ENCODE assay signal across 1 cellular context in the genomic region with DNA sequence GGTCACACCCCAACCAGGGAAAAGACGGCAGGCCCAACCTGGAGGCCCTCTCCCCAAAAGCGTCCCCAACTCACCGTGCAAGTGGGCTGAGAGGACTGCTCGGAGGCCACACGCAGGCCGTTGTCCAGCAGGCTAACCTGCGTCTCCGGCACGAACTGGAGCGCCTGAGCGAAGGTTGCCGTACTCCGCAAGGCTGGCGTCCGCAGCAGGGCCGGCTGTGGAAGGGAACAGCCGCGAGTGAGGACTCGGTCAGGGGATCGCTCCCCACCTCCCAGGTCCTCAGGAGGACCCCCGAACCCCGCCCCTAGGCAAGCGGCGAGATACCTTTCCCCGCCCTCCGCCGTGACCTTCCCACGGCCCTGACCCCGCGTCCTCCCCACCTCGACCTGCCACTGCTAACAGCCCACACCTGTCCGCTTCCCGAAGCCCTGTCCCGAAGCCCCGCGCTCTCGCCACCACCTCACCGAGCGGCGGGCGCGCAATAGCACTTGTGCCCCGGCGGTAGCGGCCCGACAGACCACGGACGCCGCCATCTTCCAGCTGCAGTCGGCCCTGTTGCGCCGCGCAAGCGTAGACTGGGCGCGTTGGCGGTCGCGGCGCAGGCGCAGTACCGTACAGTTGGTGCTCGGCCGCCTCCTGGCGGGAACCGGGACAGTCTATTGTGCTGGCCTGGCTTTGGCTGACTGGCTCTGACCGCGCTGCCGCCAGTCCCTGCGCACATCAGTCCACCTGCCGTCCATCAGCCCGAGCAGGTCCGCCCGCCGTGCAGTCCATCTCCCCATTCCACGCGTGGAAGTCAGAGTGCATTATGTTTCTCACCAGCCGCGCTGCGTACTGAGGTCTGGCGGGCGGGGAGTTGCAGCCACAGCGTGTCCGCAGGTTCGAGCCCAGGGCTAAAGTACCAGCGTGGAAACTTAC.
TF ChIP-seq lines count a peak whose summit lies in the region.

UQCRC1 (minus strand) TSS at position 559 of the 918 bp plus-strand sequence; CDS start at position 533, 26 bp downstream.

TF ChIP-seq in K562, 482 proteins besides CTCF, POLR2A, EP300 and RAD21 (continued from another document and continues in another):
- TF ChIP-seq ZMIZ1 (IDR thresholded peaks at IDR 0.05; ENCODE audit: low read depth in 2 of 2, low read length in 2 of 2) (no peak), SPI1 (IDR thresholded peaks at IDR 0.05; ENCODE audit: borderline replicate concordance, low read depth, low read length) (no peak), CAMTA2 (CRISPR knock-in tag; conservative IDR thresholded peaks at IDR 0.05) (no peak), ZNF584 (CRISPR knock-in tag; IDR thresholded peaks at IDR 0.05; ENCODE audit: low read depth) (no peak), ADNP (tag; IDR thresholded peaks at IDR 0.05) (no peak), ZNF143 (CRISPR knock-in tag; IDR thresholded peaks at IDR 0.05) (no peak), WHSC1 (IDR thresholded peaks at IDR 0.05; ENCODE audit: low read length) (no peak), ZNF311 (CRISPR knock-in tag; IDR thresholded peaks at IDR 0.05) (no peak), ZFX (CRISPR knock-in tag; IDR thresholded peaks at IDR 0.05) (peak; percentile 91), THAP7 (CRISPR knock-in tag; IDR thresholded peaks at IDR 0.05) (no peak), ARID1B (IDR thresholded peaks at IDR 0.05) (no peak), PBX2 (CRISPR knock-in tag; IDR thresholded peaks at IDR 0.05; ENCODE audit: low read depth) (no peak), PBX2 (tag; conservative IDR thresholded peaks at IDR 0.05; ENCODE audit: low read depth) (no peak), ZBTB11 (CRISPR knock-in tag; IDR thresholded peaks at IDR 0.05) (no peak), CCAR2 (IDR thresholded peaks at IDR 0.05; ENCODE audit: low read depth, low read length) (no peak), NFE2L1 (tag; IDR thresholded peaks at IDR 0.05; ENCODE audit: borderline replicate concordance, low read depth) (no peak), KDM4B (IDR thresholded peaks at IDR 0.05; ENCODE audit: borderline replicate concordance in 2 of 2, low read depth in 1 of 2) (no peak)
- TF ChIP-seq, protein P1, sequence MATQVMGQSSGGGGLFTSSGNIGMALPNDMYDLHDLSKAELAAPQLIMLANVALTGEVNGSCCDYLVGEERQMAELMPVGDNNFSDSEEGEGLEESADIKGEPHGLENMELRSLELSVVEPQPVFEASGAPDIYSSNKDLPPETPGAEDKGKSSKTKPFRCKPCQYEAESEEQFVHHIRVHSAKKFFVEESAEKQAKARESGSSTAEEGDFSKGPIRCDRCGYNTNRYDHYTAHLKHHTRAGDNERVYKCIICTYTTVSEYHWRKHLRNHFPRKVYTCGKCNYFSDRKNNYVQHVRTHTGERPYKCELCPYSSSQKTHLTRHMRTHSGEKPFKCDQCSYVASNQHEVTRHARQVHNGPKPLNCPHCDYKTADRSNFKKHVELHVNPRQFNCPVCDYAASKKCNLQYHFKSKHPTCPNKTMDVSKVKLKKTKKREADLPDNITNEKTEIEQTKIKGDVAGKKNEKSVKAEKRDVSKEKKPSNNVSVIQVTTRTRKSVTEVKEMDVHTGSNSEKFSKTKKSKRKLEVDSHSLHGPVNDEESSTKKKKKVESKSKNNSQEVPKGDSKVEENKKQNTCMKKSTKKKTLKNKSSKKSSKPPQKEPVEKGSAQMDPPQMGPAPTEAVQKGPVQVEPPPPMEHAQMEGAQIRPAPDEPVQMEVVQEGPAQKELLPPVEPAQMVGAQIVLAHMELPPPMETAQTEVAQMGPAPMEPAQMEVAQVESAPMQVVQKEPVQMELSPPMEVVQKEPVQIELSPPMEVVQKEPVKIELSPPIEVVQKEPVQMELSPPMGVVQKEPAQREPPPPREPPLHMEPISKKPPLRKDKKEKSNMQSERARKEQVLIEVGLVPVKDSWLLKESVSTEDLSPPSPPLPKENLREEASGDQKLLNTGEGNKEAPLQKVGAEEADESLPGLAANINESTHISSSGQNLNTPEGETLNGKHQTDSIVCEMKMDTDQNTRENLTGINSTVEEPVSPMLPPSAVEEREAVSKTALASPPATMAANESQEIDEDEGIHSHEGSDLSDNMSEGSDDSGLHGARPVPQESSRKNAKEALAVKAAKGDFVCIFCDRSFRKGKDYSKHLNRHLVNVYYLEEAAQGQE (CRISPR knock-in tag; IDR thresholded peaks at IDR 0.05; ENCODE audit: low read depth): 0 out of 2 replicates have a peak, but pooled peaks have one; percentile 19
- TF ChIP-seq, protein P2, sequence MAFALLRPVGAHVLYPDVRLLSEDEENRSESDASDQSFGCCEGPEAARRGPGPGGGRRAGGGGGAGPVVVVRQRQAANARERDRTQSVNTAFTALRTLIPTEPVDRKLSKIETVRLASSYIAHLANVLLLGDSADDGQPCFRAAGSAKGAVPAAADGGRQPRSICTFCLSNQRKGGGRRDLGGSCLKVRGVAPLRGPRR (CRISPR knock-in tag; IDR thresholded peaks at IDR 0.05): no peak
- TF ChIP-seq, protein P3, sequence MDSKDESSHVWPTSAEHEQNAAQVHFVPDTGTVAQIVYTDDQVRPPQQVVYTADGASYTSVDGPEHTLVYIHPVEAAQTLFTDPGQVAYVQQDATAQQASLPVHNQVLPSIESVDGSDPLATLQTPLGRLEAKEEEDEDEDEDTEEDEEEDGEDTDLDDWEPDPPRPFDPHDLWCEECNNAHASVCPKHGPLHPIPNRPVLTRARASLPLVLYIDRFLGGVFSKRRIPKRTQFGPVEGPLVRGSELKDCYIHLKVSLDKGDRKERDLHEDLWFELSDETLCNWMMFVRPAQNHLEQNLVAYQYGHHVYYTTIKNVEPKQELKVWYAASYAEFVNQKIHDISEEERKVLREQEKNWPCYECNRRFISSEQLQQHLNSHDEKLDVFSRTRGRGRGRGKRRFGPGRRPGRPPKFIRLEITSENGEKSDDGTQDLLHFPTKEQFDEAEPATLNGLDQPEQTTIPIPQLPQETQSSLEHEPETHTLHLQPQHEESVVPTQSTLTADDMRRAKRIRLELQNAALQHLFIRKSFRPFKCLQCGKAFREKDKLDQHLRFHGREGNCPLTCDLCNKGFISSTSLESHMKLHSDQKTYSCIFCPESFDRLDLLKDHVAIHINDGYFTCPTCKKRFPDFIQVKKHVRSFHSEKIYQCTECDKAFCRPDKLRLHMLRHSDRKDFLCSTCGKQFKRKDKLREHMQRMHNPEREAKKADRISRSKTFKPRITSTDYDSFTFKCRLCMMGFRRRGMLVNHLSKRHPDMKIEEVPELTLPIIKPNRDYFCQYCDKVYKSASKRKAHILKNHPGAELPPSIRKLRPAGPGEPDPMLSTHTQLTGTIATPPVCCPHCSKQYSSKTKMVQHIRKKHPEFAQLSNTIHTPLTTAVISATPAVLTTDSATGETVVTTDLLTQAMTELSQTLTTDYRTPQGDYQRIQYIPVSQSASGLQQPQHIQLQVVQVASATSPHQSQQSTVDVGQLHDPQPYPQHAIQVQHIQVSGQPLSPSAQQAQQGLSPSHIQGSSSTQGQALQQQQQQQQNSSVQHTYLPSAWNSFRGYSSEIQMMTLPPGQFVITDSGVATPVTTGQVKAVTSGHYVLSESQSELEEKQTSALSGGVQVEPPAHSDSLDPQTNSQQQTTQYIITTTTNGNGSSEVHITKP (IDR thresholded peaks at IDR 0.05; ENCODE audit: partially characterized antibody): peak; percentile 28
- TF ChIP-seq, protein P4, sequence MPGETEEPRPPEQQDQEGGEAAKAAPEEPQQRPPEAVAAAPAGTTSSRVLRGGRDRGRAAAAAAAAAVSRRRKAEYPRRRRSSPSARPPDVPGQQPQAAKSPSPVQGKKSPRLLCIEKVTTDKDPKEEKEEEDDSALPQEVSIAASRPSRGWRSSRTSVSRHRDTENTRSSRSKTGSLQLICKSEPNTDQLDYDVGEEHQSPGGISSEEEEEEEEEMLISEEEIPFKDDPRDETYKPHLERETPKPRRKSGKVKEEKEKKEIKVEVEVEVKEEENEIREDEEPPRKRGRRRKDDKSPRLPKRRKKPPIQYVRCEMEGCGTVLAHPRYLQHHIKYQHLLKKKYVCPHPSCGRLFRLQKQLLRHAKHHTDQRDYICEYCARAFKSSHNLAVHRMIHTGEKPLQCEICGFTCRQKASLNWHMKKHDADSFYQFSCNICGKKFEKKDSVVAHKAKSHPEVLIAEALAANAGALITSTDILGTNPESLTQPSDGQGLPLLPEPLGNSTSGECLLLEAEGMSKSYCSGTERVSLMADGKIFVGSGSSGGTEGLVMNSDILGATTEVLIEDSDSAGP (CRISPR knock-in tag; IDR thresholded peaks at IDR 0.05): no peak
- TF ChIP-seq, protein P5, sequence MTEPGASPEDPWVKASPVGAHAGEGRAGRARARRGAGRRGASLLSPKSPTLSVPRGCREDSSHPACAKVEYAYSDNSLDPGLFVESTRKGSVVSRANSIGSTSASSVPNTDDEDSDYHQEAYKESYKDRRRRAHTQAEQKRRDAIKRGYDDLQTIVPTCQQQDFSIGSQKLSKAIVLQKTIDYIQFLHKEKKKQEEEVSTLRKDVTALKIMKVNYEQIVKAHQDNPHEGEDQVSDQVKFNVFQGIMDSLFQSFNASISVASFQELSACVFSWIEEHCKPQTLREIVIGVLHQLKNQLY (CRISPR knock-in tag; conservative IDR thresholded peaks at IDR 0.05): no peak
- TF ChIP-seq, protein P6, sequence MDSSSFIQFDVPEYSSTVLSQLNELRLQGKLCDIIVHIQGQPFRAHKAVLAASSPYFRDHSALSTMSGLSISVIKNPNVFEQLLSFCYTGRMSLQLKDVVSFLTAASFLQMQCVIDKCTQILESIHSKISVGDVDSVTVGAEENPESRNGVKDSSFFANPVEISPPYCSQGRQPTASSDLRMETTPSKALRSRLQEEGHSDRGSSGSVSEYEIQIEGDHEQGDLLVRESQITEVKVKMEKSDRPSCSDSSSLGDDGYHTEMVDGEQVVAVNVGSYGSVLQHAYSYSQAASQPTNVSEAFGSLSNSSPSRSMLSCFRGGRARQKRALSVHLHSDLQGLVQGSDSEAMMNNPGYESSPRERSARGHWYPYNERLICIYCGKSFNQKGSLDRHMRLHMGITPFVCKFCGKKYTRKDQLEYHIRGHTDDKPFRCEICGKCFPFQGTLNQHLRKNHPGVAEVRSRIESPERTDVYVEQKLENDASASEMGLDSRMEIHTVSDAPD (CRISPR knock-in tag; IDR thresholded peaks at IDR 0.05): no peak
